ENCODE assay signal across 12 cellular contexts in the genomic region with DNA sequence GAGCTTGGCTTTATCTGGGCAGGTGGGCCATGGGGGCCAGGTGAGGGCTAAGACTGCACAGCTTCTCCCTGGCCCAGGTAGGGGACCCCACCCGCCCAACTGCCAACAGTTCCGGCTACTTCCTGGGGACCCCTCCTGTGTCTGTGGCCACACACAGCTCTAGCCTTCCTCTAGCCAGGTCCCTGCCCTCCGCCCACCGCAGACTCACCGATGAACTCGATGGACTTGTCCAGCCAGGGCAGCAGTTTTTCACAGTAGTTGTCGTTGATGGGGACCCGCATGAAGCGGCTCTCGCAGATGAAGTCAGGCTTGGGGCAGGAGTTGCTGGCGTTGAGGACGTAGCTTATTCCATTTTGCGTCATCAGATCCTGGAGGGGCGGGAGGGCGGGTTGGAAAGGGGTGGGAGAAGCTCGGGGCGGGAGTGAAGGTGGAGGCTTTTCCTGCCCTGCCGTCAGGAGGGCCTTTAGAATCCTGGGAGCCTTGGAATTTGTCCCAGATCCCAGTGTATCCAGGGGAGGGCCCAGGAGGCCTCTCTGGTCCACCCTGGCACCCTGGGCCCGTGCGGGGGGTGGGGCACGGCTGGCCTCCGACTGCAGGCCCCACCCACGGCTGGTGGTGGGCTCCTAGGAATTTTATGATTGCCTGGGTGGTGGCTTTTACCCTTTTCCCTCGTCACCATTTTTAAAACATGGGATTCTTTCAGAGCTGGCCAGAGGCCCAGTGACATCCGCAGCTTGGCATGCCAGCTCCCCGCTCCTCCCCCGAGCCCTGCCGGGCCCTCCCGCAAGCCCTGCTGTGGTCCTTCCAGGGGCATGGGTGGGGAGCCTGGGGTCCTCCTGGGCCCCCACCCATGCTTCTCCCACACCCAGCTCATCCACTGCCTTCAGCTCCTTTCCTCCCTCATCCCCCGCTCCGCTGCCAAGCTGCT. TPM values are rescaled to one million over a fixed set of nuclear protein-coding genes. Genes with fewer than 3 reads are reported as not detected.
DNase-seq lines count a peak whose midpoint lies in the region; ATAC-seq and TF ChIP-seq lines count a peak whose summit lies in the region.
"Had no signal": no experiment of that assay in that cellular context is flagged by ENCODE, and none has a peak within 500 bp of the region (broad histone marks: within the 10 kb centered on the region; RNA-seq: fewer than 3 reads in every experiment).

No MANE protein-coding gene starts in this region.

- H3K4me3 ChIP-seq in OCI-LY3 (ENCODE audit: low read length) (0 out of 2 replicates have a peak overlapping the region, but pooled peaks have one; percentile 11), mucosa of stomach (ENCODE audit: low read length) (no peak overlapping the region)
- H3K4me3 ChIP-seq: BLaER1 had no signal

- DNase-seq in 8988T (peak; percentile 99), epithelial cell of prostate (ENCODE audit: low read depth, low spot score) (no peak), SKM-1 (lab: John Stamatoyannopoulos, UW; ENCODE audit: unreplicated experiment) (no peak)
- no peak for DNase-seq in activated naive CD8-positive, alpha-beta T cell treated with anti-CD3 and anti-CD28 coated beads for 36 hours
- DNase-seq: NCI-H524 treated with DMSO at 0.1 percent for 48 hours had no signal

- H3K27me3 ChIP-seq in OCI-LY3 (ENCODE audit: low read depth, low read length): no peaks in the 10 kb centered on the region
- H3K27me3 ChIP-seq in mucosa of stomach (ENCODE audit: control insufficient read depth, insufficient read depth, low read length): no peaks in the 10 kb centered on the region

- H3K36me3 ChIP-seq in OCI-LY3 (replicated peaks; ENCODE audit: low read depth, low read length): no peaks in the 10 kb centered on the region
- no peaks in the 10 kb centered on the region for H3K36me3 ChIP-seq in mucosa of stomach (ENCODE audit: control insufficient read depth, insufficient read depth, low read length)

- no peaks in the 10 kb centered on the region for H3K27me3 Mint-ChIP-seq in activated naive CD8-positive, alpha-beta T cell treated with anti-CD3 and anti-CD28 coated beads for 36 hours

- peak overlapping the region; percentile 58; the same call in 1 of the 2 replicates for H3K4me2 ChIP-seq in OCI-LY3 (ENCODE audit: low read length)
- H3K4me2 ChIP-seq: BLaER1 had no signal

- H3K79me2 ChIP-seq in OCI-LY3 (ENCODE audit: low read length): no peaks in the 10 kb centered on the region

- no peaks in the 10 kb centered on the region for H3K4me1 Mint-ChIP-seq in activated naive CD8-positive, alpha-beta T cell treated with anti-CD3 and anti-CD28 coated beads for 36 hours

- H3K4me3 Mint-ChIP-seq in activated naive CD8-positive, alpha-beta T cell treated with anti-CD3 and anti-CD28 coated beads for 36 hours: no peak overlapping the region

- H3K9me3 Mint-ChIP-seq in activated naive CD8-positive, alpha-beta T cell treated with anti-CD3 and anti-CD28 coated beads for 36 hours: no peaks in the 10 kb centered on the region
- H3K9me3 Mint-ChIP-seq: activated naive CD4-positive, alpha-beta T cell treated with anti-CD3 and anti-CD28 coated beads, Interleukin-2, amount 50 U/mL, for 72 hours had no signal

- H4K20me1 ChIP-seq in OCI-LY3 (ENCODE audit: insufficient read depth, low read length): no peaks in the 10 kb centered on the region

- no peak overlapping the region for H2AFZ ChIP-seq in OCI-LY3 (ENCODE audit: low read depth, low read length)

- H3K4me1 ChIP-seq in OCI-LY3 (ENCODE audit: low read length) (peaks cover 14% of the 10 kb centered on the region), mucosa of stomach (ENCODE audit: control insufficient read depth, insufficient read depth, low read length) (peaks cover 42% of the 10 kb centered on the region)

- TF ChIP-seq CTCF in OCI-LY3 (IDR thresholded peaks at IDR 0.05; ENCODE audit: low read depth, low read length): no peak

- no peak for ATAC-seq in GM21825 (IDR thresholded peaks at IDR 0.05; ENCODE audit: unreplicated experiment)
- no peak for ATAC-seq in HG02610 (IDR thresholded peaks at IDR 0.05; ENCODE audit: unreplicated experiment)
- ATAC-seq: activated naive CD4-positive, alpha-beta T cell treated with anti-CD3 and anti-CD28 coated beads, Interleukin-2, amount 50 U/mL, for 72 hours had no signal

- H3K27ac Mint-ChIP-seq in activated naive CD8-positive, alpha-beta T cell treated with anti-CD3 and anti-CD28 coated beads for 36 hours: no peak overlapping the region
- H3K27ac Mint-ChIP-seq: activated naive CD4-positive, alpha-beta T cell treated with anti-CD3 and anti-CD28 coated beads, Interleukin-2, amount 50 U/mL, for 72 hours had no signal

- no peaks in the 10 kb centered on the region for H3K9me3 ChIP-seq in OCI-LY3 (ENCODE audit: insufficient read depth, low read length)
- H3K9me3 ChIP-seq in mucosa of stomach (ENCODE audit: control insufficient read depth, low read length): no peaks in the 10 kb centered on the region
- H3K9me3 ChIP-seq: BLaER1 had no signal

- no peaks in the 10 kb centered on the region for H3K36me3 Mint-ChIP-seq in activated naive CD8-positive, alpha-beta T cell treated with anti-CD3 and anti-CD28 coated beads for 36 hours
- H3K36me3 Mint-ChIP-seq: activated naive CD4-positive, alpha-beta T cell treated with anti-CD3 and anti-CD28 coated beads, Interleukin-2, amount 50 U/mL, for 72 hours had no signal

- H3K9ac ChIP-seq in OCI-LY3 (ENCODE audit: low read length) (no peak overlapping the region), mucosa of stomach (ENCODE audit: low read length) (peak overlapping the region; percentile 47)
- H3K9ac ChIP-seq: BLaER1 had no signal

- no peak overlapping the region for H3K27ac ChIP-seq in OCI-LY3 (ENCODE audit: low read length)
- peak overlapping the region; percentile 70 for H3K27ac ChIP-seq in epithelial cell of prostate
- H3K27ac ChIP-seq: BLaER1 had no signal

RNA-seq across cellular contexts. Expression of a gene that starts 13.9 kb away (rescaled TPM):
- 1 to 10 TPM; 1.5 to 2.1 TPM for total RNA-seq in activated naive CD8-positive, alpha-beta T cell treated with anti-CD3 and anti-CD28 coated beads for 36 hours

RNA-seq across cellular contexts. Expression of a gene that starts 26.9 kb away (rescaled TPM):
- total RNA-seq in activated naive CD8-positive, alpha-beta T cell treated with anti-CD3 and anti-CD28 coated beads for 36 hours: not detected
- total RNA-seq: activated naive CD4-positive, alpha-beta T cell treated with anti-CD3 and anti-CD28 coated beads, Interleukin-2, amount 50 U/mL, for 72 hours; pulmonary artery endothelial cell had no signal

RNA-seq across cellular contexts. Expression of a gene that starts 39.9 kb away (rescaled TPM):
- total RNA-seq in activated naive CD8-positive, alpha-beta T cell treated with anti-CD3 and anti-CD28 coated beads for 36 hours: not detected
- total RNA-seq: activated naive CD4-positive, alpha-beta T cell treated with anti-CD3 and anti-CD28 coated beads, Interleukin-2, amount 50 U/mL, for 72 hours; pulmonary artery endothelial cell had no signal

RNA-seq across cellular contexts. Expression of a gene that starts 50.1 kb away (rescaled TPM):
- not detected for total RNA-seq in activated naive CD8-positive, alpha-beta T cell treated with anti-CD3 and anti-CD28 coated beads for 36 hours
- total RNA-seq: activated naive CD4-positive, alpha-beta T cell treated with anti-CD3 and anti-CD28 coated beads, Interleukin-2, amount 50 U/mL, for 72 hours; pulmonary artery endothelial cell had no signal
